11 cellular contexts compared by ENCODE assay signal in genomic region chr7:151351967-151352366, GRCh38. TPM values are rescaled to one million over a fixed set of nuclear protein-coding genes. Genes with fewer than 3 reads are reported as not detected.
DNase-seq lines count a peak whose midpoint lies in the region; ATAC-seq and TF ChIP-seq lines count a peak whose summit lies in the region.
"Had no signal": no experiment of that assay in that cellular context is flagged by ENCODE, and none has a peak within 500 bp of the region (broad histone marks: within the 10 kb centered on the region; RNA-seq: fewer than 3 reads in every experiment).

No MANE protein-coding gene starts in this region.

- no peaks in the 10 kb centered on the region for H3K27me3 ChIP-seq in thymus (ENCODE audit: control insufficient read depth, insufficient read depth)
- H3K27me3 ChIP-seq in endodermal cell (ENCODE audit: control insufficient read depth, insufficient read depth, low read length, poor library complexity, severe bottlenecking), result no peaks in the 10 kb centered on the region

- H3K27me3 Mint-ChIP-seq in effector memory CD8-positive, alpha-beta T cell, result no peaks in the 10 kb centered on the region
- H3K27me3 Mint-ChIP-seq in endodermal cell (ENCODE audit: insufficient read depth), result no peaks in the 10 kb centered on the region

- DNase-seq in NOMO-1 treated with DMSO at 0.1 percent for 48 hours (lab: John Stamatoyannopoulos, UW; ENCODE audit: unreplicated experiment), result peak; percentile 1
- no peak for DNase-seq in NOMO-1 treated with dmso at 0.1 percent for 144 hours (lab: John Stamatoyannopoulos, UW; ENCODE audit: unreplicated experiment)
- peak; percentile 54 for DNase-seq in T-helper 9 cell
- peak; percentile 44 to 63 (median 62) for DNase-seq in effector memory CD8-positive, alpha-beta T cell
- no peak for DNase-seq in HEK293T (ENCODE audit: extremely low spot score)
- no peak for DNase-seq in endodermal cell

- H3K4me1 Mint-ChIP-seq in effector memory CD8-positive, alpha-beta T cell (ENCODE audit: low read depth in 2 of 2), result peaks cover 23 to 30% of the 10 kb centered on the region in 2 donors
- H3K4me1 Mint-ChIP-seq in endodermal cell, result no peaks in the 10 kb centered on the region

- POLR2A ChIA-PET in HEK293T (lab: Yijun Ruan, JAX), result no interaction called here

- peak; percentile 70 for ATAC-seq in effector memory CD8-positive, alpha-beta T cell (replicated peaks)
- no peak for ATAC-seq in GM21786 (IDR thresholded peaks at IDR 0.05; ENCODE audit: unreplicated experiment)

- H3K4me1 ChIP-seq in thymus (ENCODE audit: control insufficient read depth, insufficient read depth, low read length), result peaks cover 20% of the 10 kb centered on the region
- no peaks in the 10 kb centered on the region for H3K4me1 ChIP-seq in endodermal cell (ENCODE audit: control insufficient read depth, insufficient read depth, low read length)

- H3K27ac ChIP-seq in thymus (ENCODE audit: low read depth), result peak overlapping the region; percentile 64
- no peak overlapping the region for H3K27ac ChIP-seq in endodermal cell (ENCODE audit: low read depth, low read length)
- H3K27ac ChIP-seq: 22Rv1, SK-N-MC had no signal

- H3K9me3 ChIP-seq in thymus (ENCODE audit: control insufficient read depth) (no peaks in the 10 kb centered on the region), endodermal cell (ENCODE audit: control insufficient read depth, low read length) (no peaks in the 10 kb centered on the region)

- H3K9me3 Mint-ChIP-seq in effector memory CD8-positive, alpha-beta T cell, result no peaks in the 10 kb centered on the region
- H3K9me3 Mint-ChIP-seq in endodermal cell, result no peaks in the 10 kb centered on the region

- H3K4me3 ChIP-seq in thymus (ENCODE audit: low read length) (no peak overlapping the region), endodermal cell (ENCODE audit: low read length) (no peak overlapping the region)
- H3K4me3 ChIP-seq: SK-N-MC had no signal

- peak overlapping the region; percentile 69 to 79 for H3K4me3 Mint-ChIP-seq in effector memory CD8-positive, alpha-beta T cell
- H3K4me3 Mint-ChIP-seq in endodermal cell, result no peak overlapping the region

- no peak for TF ChIP-seq CTCF in endodermal cell (conservative IDR thresholded peaks at IDR 0.05)

- H3K36me3 Mint-ChIP-seq in effector memory CD8-positive, alpha-beta T cell (ENCODE audit: insufficient read depth), result peaks cover 84% of the 10 kb centered on the region
- peaks cover 68% of the 10 kb centered on the region for H3K36me3 Mint-ChIP-seq in endodermal cell (ENCODE audit: low read depth)

- peak overlapping the region; percentile 89 to 98 for H3K27ac Mint-ChIP-seq in effector memory CD8-positive, alpha-beta T cell
- H3K27ac Mint-ChIP-seq in endodermal cell, result no peak overlapping the region

- WGBS in thymus, result 12% methylated on average over 6 of the region's 6 CpGs
- 88 to 95% methylated on average over 5 to 6 of the region's 6 CpGs for WGBS in endodermal cell (ENCODE audit: insufficient coverage in 1 of 2, insufficient read length in 1 of 2), 2 experiments

- peaks cover 32% of the 10 kb centered on the region for H3K36me3 ChIP-seq in thymus (ENCODE audit: control insufficient read depth, insufficient read depth)
- peaks cover 82% of the 10 kb centered on the region for H3K36me3 ChIP-seq in endodermal cell (ENCODE audit: control insufficient read depth, insufficient read depth, low read length)

- CTCF ChIA-PET in HEK293T (lab: Yijun Ruan, JAX), result interaction anchor here (0.6 to 1.2 kb wide), 5 partner anchors 8 to 253 kb away, joined by 3 read pairs; no protein-coding TSS in a partner anchor

- no peak overlapping the region for H3K9ac ChIP-seq in endodermal cell (ENCODE audit: extremely low read depth, low read length, poor library complexity, severe bottlenecking)

TF ChIP-seq in HEK293T, 16 proteins besides CTCF, POLR2A, EP300 and RAD21:
- no peak for TF ChIP-seq FOXA1 (IDR thresholded peaks at IDR 0.05)
- TF ChIP-seq, protein P1, sequence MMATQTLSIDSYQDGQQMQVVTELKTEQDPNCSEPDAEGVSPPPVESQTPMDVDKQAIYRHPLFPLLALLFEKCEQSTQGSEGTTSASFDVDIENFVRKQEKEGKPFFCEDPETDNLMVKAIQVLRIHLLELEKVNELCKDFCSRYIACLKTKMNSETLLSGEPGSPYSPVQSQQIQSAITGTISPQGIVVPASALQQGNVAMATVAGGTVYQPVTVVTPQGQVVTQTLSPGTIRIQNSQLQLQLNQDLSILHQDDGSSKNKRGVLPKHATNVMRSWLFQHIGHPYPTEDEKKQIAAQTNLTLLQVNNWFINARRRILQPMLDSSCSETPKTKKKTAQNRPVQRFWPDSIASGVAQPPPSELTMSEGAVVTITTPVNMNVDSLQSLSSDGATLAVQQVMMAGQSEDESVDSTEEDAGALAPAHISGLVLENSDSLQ (IDR thresholded peaks at IDR 0.05), result no peak
- TF ChIP-seq ELF4 (IDR thresholded peaks at IDR 0.05), result no peak
- no peak for TF ChIP-seq NFRKB (IDR thresholded peaks at IDR 0.05)
- no peak for TF ChIP-seq L3MBTL2 (conservative IDR thresholded peaks at IDR 0.05)
- no peak for TF ChIP-seq FOXM1 (IDR thresholded peaks at IDR 0.05; ENCODE audit: borderline replicate concordance)
- no peak for TF ChIP-seq CTBP1 (IDR thresholded peaks at IDR 0.05; ENCODE audit: borderline replicate concordance)
- no peak for TF ChIP-seq ARNT (IDR thresholded peaks at IDR 0.05)
- TF ChIP-seq TARDBP (IDR thresholded peaks at IDR 0.05), result no peak
- no peak for TF ChIP-seq ZNF384 (IDR thresholded peaks at IDR 0.05)
- TF ChIP-seq HDGF (IDR thresholded peaks at IDR 0.05; ENCODE audit: borderline replicate concordance), result no peak
- TF ChIP-seq SUZ12 (IDR thresholded peaks at IDR 0.05), result no peak
- TF ChIP-seq SP1 (IDR thresholded peaks at IDR 0.05), result no peak
- no peak for TF ChIP-seq LEF1 (IDR thresholded peaks at IDR 0.05; ENCODE audit: borderline replicate concordance)

RNA-seq across cellular contexts. Expression of gene NUB1, which starts 10.4 kb away (rescaled TPM):
- 48.5 TPM for polyA plus RNA-seq in thymus
- total RNA-seq in endodermal cell, result 10 to 100 TPM; 50.2 to 64.7 TPM
- 49.7 TPM for polyA plus RNA-seq in endodermal cell (2013, experiment 1 of 2)
- 48.8 TPM for polyA plus RNA-seq in endodermal cell (2013, experiment 2 of 2)

RNA-seq across cellular contexts. Expression of gene WDR86, which starts 57.9 kb away (rescaled TPM):
- polyA plus RNA-seq in thymus, result 1.3 TPM
- 10 to 100 TPM; 83.3 to 94.2 TPM for total RNA-seq in endodermal cell
- 19.3 TPM for polyA plus RNA-seq in endodermal cell (2013, experiment 1 of 2)
- 21.2 TPM for polyA plus RNA-seq in endodermal cell (2013, experiment 2 of 2)
- polyA plus RNA-seq: fibroblast of lung had no signal

Comparison
In these comparisons a context has a peak if more than half of its experiments do, and no peak if none do; other contexts are left out.
1. DNase-seq: peak in NOMO-1 treated with DMSO at 0.1 percent for 48 hours (single experiment), T-helper 9 cell (single experiment) and effector memory CD8-positive, alpha-beta T cell (3 of 3); none in NOMO-1 treated with dmso at 0.1 percent for 144 hours (single experiment), HEK293T (single experiment) and endodermal cell (single experiment).